In genomic region chr17:1116602-1117001, GRCh38 we compare ENCODE assay signal across 17 cellular contexts.
"Had no signal": no experiment of that assay in that cellular context is flagged by ENCODE, and none has a peak within 500 bp of the region (broad histone marks: within the 10 kb centered on the region; RNA-seq: fewer than 3 reads in every experiment).

No MANE protein-coding gene starts in this region.

- DNase-seq: activated CD4-positive, alpha-beta T cell treated with anti-CD3 and anti-CD28 coated beads, Interleukin-2, amount 10 ng/mL, durations not matched to agents 24 days and 14 days; activated gamma-delta T cell treated with Interleukin-2 at 50 U/mL for 16 hours; activated T-cell treated with anti-CD3 and anti-CD28 coated beads, Interleukin-2, amount 50 U/mL, for 48 hours; adrenal gland; central memory CD4-positive, alpha-beta T cell; hippocampal formation; SJCRH30; spleen; stimulated activated CD4-positive, alpha-beta T cell treated with anti-CD3 and anti-CD28 coated beads, Interleukin-2, amount 100 ng/mL, for 24 hours; stimulated activated naive CD4-positive, alpha-beta T cell; substantia nigra; T1000; trophoblast cell; WERI-Rb-1 had no signal

- H3K4me3 ChIP-seq: adrenal gland, lung, SJCRH30, spleen had no signal

- H3K27me3 Mint-ChIP-seq: activated CD4-positive, alpha-beta T cell treated with anti-CD3 and anti-CD28 coated beads, Interleukin-2, amount 10 ng/mL, durations not matched to agents 24 days and 14 days had no signal

- H3K27me3 ChIP-seq: adrenal gland, SJCRH30, spleen had no signal

- H3K27ac Mint-ChIP-seq: nephron had no signal

- H3K9me3 ChIP-seq: adrenal gland, SJCRH30, spleen had no signal

- H3K4me3 Mint-ChIP-seq: activated CD4-positive, alpha-beta T cell treated with anti-CD3 and anti-CD28 coated beads, Interleukin-2, amount 10 ng/mL, durations not matched to agents 24 days and 14 days; nephron had no signal

- ATAC-seq: sciatic nerve had no signal

- H3K9me3 Mint-ChIP-seq: activated CD4-positive, alpha-beta T cell treated with anti-CD3 and anti-CD28 coated beads, Interleukin-2, amount 10 ng/mL, durations not matched to agents 24 days and 14 days; nephron had no signal

- H3K36me3 ChIP-seq: adrenal gland, SJCRH30, WERI-Rb-1 had no signal

- H3K27ac ChIP-seq: SJCRH30 had no signal
